Comparison of ENCODE assay signal across 1 cellular context in genomic region chr18:22267697-22268096, GRCh38.
TF ChIP-seq lines count a peak whose summit lies in the region.

No MANE protein-coding gene starts in this region.

TF ChIP-seq in liver, 16 proteins besides CTCF, POLR2A, EP300 and RAD21 (continued from another document):
- no peak for TF ChIP-seq REST (IDR thresholded peaks at IDR 0.05)
- peak; percentile 89 for TF ChIP-seq NR2F2 (IDR thresholded peaks at IDR 0.05)
- TF ChIP-seq SP1 (IDR thresholded peaks at IDR 0.05): peak; percentile 68
- no peak for TF ChIP-seq JUND (IDR thresholded peaks at IDR 0.05)
- peak; percentile 58 to 69 for TF ChIP-seq RXRA (IDR thresholded peaks at IDR 0.05)
- no peak for TF ChIP-seq HNF4G (IDR thresholded peaks at IDR 0.05)
- TF ChIP-seq ATF3 (IDR thresholded peaks at IDR 0.05): no peak
- TF ChIP-seq FOXA1 (IDR thresholded peaks at IDR 0.05): no peak
- no peak for TF ChIP-seq HNF4A (conservative IDR thresholded peaks at IDR 0.05)
- TF ChIP-seq EGR1 (IDR thresholded peaks at IDR 0.05; ENCODE audit: low read depth in 2 of 2): no peak
- no peak for TF ChIP-seq GABPA (IDR thresholded peaks at IDR 0.05 in 1 of 2, conservative IDR thresholded peaks at IDR 0.05 in 1 of 2)
- TF ChIP-seq TAF1 (conservative IDR thresholded peaks at IDR 0.05): no peak
TF ChIP-seq in liver: peak in this region for 3.
